In the genomic region with DNA sequence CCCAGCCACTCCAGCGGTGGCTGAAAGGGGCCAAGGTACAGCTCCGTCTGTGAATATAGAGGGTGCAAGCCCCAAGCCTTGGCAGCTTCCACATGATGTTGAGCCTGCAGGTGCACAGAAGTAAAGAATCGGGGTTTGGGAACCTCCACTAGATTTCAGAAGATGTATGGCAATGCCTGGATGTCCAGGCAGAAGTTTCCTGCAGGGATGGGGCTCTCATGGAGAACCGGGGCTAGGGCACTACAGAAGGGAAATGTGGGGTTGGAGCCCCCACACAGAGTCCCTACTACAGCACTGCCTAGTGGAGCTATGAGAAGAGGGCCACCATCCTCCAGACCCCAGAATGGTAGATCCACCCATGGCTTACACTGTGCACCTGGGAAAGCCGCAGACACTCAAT, we compare ENCODE assay signal across 34 cellular contexts.
"Had no signal": no experiment of that assay in that cellular context is flagged by ENCODE, and none has a peak within 500 bp of the region (broad histone marks: within the 10 kb centered on the region; RNA-seq: fewer than 3 reads in every experiment).

No MANE protein-coding gene starts in this region.

- ATAC-seq: activated naive CD4-positive, alpha-beta T cell treated with anti-CD3 and anti-CD28 coated beads, Interleukin-2, amount 50 U/mL, for 72 hours; activated naive CD8-positive, alpha-beta T cell treated with anti-CD3 and anti-CD28 coated beads, Interleukin-2, amount 50 U/mL, for 24 hours; activated T-cell treated with anti-CD3 and anti-CD28 coated beads, Interleukin-2, amount 50 U/mL, for 4 hours; activated T-cell treated with anti-CD3 and anti-CD28 coated beads, Interleukin-2, amount 50 U/mL, for 72 hours; activated T-helper 17 cell treated with anti-CD3 and anti-CD28 coated beads, Interleukin-2, amount 50 U/mL, for 72 hours; body of pancreas had no signal

- H3K27ac ChIP-seq: adrenal gland, ascending aorta, body of pancreas, brain microvascular endothelial cell, breast epithelium, cardiac muscle cell had no signal

- DNase-seq: activated effector memory CD4-positive, alpha-beta T cell treated with anti-CD3 and anti-CD28 coated beads, Interleukin-2, amount 50 U/mL, for 16 hours; activated effector memory CD4-positive, alpha-beta T cell treated with Interleukin-2 at 50 U/mL for 16 hours; activated gamma-delta T cell; activated gamma-delta T cell treated with Interleukin-2 at 50 U/mL for 16 hours; activated naive CD4-positive, alpha-beta T cell; activated naive CD4-positive, alpha-beta T cell treated with anti-CD3 and anti-CD28 coated beads for 36 hours; activated naive CD4-positive, alpha-beta T cell treated with anti-CD3 and anti-CD28 coated beads, Interleukin-2, amount 10 ng/mL, durations not matched to agents 7 days and 5 days; activated naive CD4-positive, alpha-beta T cell treated with anti-CD3 and anti-CD28 coated beads, Interleukin-2, amount 50 U/mL, for 16 hours; activated naive CD4-positive, alpha-beta T cell treated with Interleukin-2 at 50 U/mL for 16 hours; activated naive CD8-positive, alpha-beta T cell treated with anti-CD3 and anti-CD28 coated beads for 36 hours; activated naive CD8-positive, alpha-beta T cell treated with anti-CD3 and anti-CD28 coated beads, Interleukin-2, amount 10 ng/mL, durations not matched to agents 7 days and 5 days; activated naive CD8-positive, alpha-beta T cell treated with anti-CD3 and anti-CD28 coated beads, Interleukin-2, amount 50 U/mL, for 24 hours; activated T-cell treated with anti-CD3 and anti-CD28 coated beads, Interleukin-2, amount 50 U/mL, for 1 hour; activated T-cell treated with anti-CD3 and anti-CD28 coated beads, Interleukin-2, amount 50 U/mL, for 24 hours; activated T-cell treated with anti-CD3 and anti-CD28 coated beads, Interleukin-2, amount 50 U/mL, for 4 hours; activated T-cell treated with anti-CD3 and anti-CD28 coated beads, Interleukin-2, amount 50 U/mL, for 48 hours; activated T-cell treated with anti-CD3 and anti-CD28 coated beads, Interleukin-2, amount 50 U/mL, for 72 hours; adrenal gland; amniotic stem cell; amygdala; anterior cingulate cortex; aorta; body of pancreas; brain microvascular endothelial cell; caudate nucleus; central memory CD4-positive, alpha-beta T cell; cerebellar nuclear complex had no signal

- H3K4me3 ChIP-seq: adrenal gland, ascending aorta, body of pancreas, breast epithelium, cardiac muscle cell had no signal

- H3K36me3 ChIP-seq: brain microvascular endothelial cell, breast epithelium, cardiac muscle cell had no signal

- FAIRE-seq: astrocyte, bronchial epithelial cell had no signal

- H3K9me3 ChIP-seq: adrenal gland, ascending aorta, body of pancreas, breast epithelium had no signal

- H3K27me3 ChIP-seq: adrenal gland, ascending aorta, body of pancreas, brain microvascular endothelial cell, breast epithelium, cardiac muscle cell had no signal

- H3K4me1 ChIP-seq: adrenal gland, ascending aorta, body of pancreas, breast epithelium had no signal
